In genomic region chr1:94306521-94306920, GRCh38 we compare ENCODE assay signal across 23 cellular contexts.
A peak's percentile ranks its signal among the peaks of the same experiment; 100 is the strongest.
DNase-seq lines count a peak whose midpoint lies in the region; ATAC-seq and TF ChIP-seq lines count a peak whose summit lies in the region.
"Had no signal": no experiment of that assay in that cellular context is flagged by ENCODE, and none has a peak within 500 bp of the region (broad histone marks: within the 10 kb centered on the region; RNA-seq: fewer than 3 reads in every experiment).

No MANE protein-coding gene starts in this region.

- H3K36me3 Mint-ChIP-seq in GM23338 (ENCODE audit: low read depth) (no peaks in the 10 kb centered on the region), chondrocyte (ENCODE audit: low read depth) (no peaks in the 10 kb centered on the region), osteocyte (ENCODE audit: unreplicated experiment) (no peaks in the 10 kb centered on the region)
- H3K36me3 Mint-ChIP-seq: CD8-positive, alpha-beta memory T cell had no signal

- H3K79me2 ChIP-seq in GM23338 (replicated peaks; ENCODE audit: insufficient read depth), result no peaks in the 10 kb centered on the region

- peaks cover 5% of the 10 kb centered on the region for H3K27me3 Mint-ChIP-seq in GM23338 (ENCODE audit: insufficient read depth, low read depth, poor library complexity)
- no peaks in the 10 kb centered on the region for H3K27me3 Mint-ChIP-seq in chondrocyte (ENCODE audit: low read depth)
- H3K27me3 Mint-ChIP-seq in osteocyte (ENCODE audit: unreplicated experiment), result no peaks in the 10 kb centered on the region

- H3K4me3 Mint-ChIP-seq in GM23338 (no peak overlapping the region), chondrocyte (ENCODE audit: unreplicated experiment) (no peak overlapping the region), osteocyte (ENCODE audit: unreplicated experiment) (no peak overlapping the region)
- H3K4me3 Mint-ChIP-seq: CD14-positive monocyte; CD4-positive, alpha-beta T cell; CD8-positive, alpha-beta memory T cell had no signal

- H3K4me1 ChIP-seq in GM23338 (ENCODE audit: insufficient read depth), result no peaks in the 10 kb centered on the region
- H3K4me1 ChIP-seq: BE2C had no signal

- TF ChIP-seq CTCF in GM23338 (conservative IDR thresholded peaks at IDR 0.05; ENCODE audit: low read depth in 2 of 2) (no peak), chondrocyte (IDR thresholded peaks at IDR 0.05) (no peak), osteocyte (IDR thresholded peaks at IDR 0.05) (no peak)

- H4K20me1 ChIP-seq in GM23338 (replicated peaks; ENCODE audit: insufficient read depth), result no peaks in the 10 kb centered on the region
- H4K20me1 ChIP-seq: BLaER1 treated with 17β-estradiol and CSF1 and Interleukin-3, amounts not matched to agents 10 nM and 100 nM had no signal

- H3K4me2 ChIP-seq in GM23338, result no peak overlapping the region
- H3K4me2 ChIP-seq: A549; BLaER1 treated with 17β-estradiol and CSF1 and Interleukin-3, amounts not matched to agents 10 nM and 100 nM had no signal

- H3K4me3 ChIP-seq in GM23338, result no peak overlapping the region
- H3K4me3 ChIP-seq: A549; BLaER1 treated with 17β-estradiol and CSF1 and Interleukin-3, amounts not matched to agents 10 nM and 100 nM; GM12878 had no signal

- no peak for DNase-seq in GM23338 (ENCODE audit: low spot score)
- no peak for DNase-seq in chondrocyte (ENCODE audit: low spot score)
- peak; percentile 54 for DNase-seq in fibroblast of peridontal ligament (ENCODE audit: extremely low read depth)
- no peak for DNase-seq in osteocyte (ENCODE audit: extremely low spot score, unreplicated experiment)
- no peak for DNase-seq in OCI-M2 (lab: John Stamatoyannopoulos, UW; ENCODE audit: unreplicated experiment)
- DNase-seq in mesenteric fat pad (ENCODE audit: low spot score), result no peak
- DNase-seq in NCI-H748 (lab: John Stamatoyannopoulos, UW; ENCODE audit: unreplicated experiment), result no peak
- DNase-seq: 8988T; ACHN; AML-193; BE2C; CD4-positive, alpha-beta T cell; CD8-positive, alpha-beta memory T cell; DMS 273 treated with DMSO at 0.1 percent for 48 hours; DMS79; EL; GDM1; H7; HCEC 1CT had no signal

- no peaks in the 10 kb centered on the region for H3K9me3 Mint-ChIP-seq in GM23338
- no peaks in the 10 kb centered on the region for H3K9me3 Mint-ChIP-seq in chondrocyte (ENCODE audit: low read depth)
- no peaks in the 10 kb centered on the region for H3K9me3 Mint-ChIP-seq in osteocyte (ENCODE audit: unreplicated experiment)
- H3K9me3 Mint-ChIP-seq: CD4-positive, alpha-beta T cell had no signal

- no peak overlapping the region for H3K27ac ChIP-seq in GM23338 (ENCODE audit: low read depth)
- H3K27ac ChIP-seq: A549; BLaER1 treated with 17β-estradiol and CSF1 and Interleukin-3, amounts not matched to agents 10 nM and 100 nM had no signal

- H3K27ac Mint-ChIP-seq in GM23338 (no peak overlapping the region), chondrocyte (ENCODE audit: unreplicated experiment) (peak overlapping the region; percentile 30), osteocyte (ENCODE audit: unreplicated experiment) (peak overlapping the region; percentile 64)
- H3K27ac Mint-ChIP-seq: CD4-positive, alpha-beta T cell; CD8-positive, alpha-beta memory T cell had no signal

- H3F3A ChIP-seq in GM23338 (replicated peaks; ENCODE audit: low read depth), result no peaks in the 10 kb centered on the region

- H2AFZ ChIP-seq in GM23338, result 0 out of 2 replicates have a peak overlapping the region, but pooled peaks have one; percentile 63

- H3K36me3 ChIP-seq in GM23338 (ENCODE audit: insufficient read depth), result no peaks in the 10 kb centered on the region
- H3K36me3 ChIP-seq: BE2C; BLaER1 treated with 17β-estradiol and CSF1 and Interleukin-3, amounts not matched to agents 10 nM and 100 nM had no signal

- H3K4me1 Mint-ChIP-seq in GM23338 (no peaks in the 10 kb centered on the region), chondrocyte (ENCODE audit: low read depth) (peaks cover 40% of the 10 kb centered on the region), osteocyte (ENCODE audit: unreplicated experiment) (peaks cover 30% of the 10 kb centered on the region)
- H3K4me1 Mint-ChIP-seq: CD8-positive, alpha-beta memory T cell had no signal

- no peaks in the 10 kb centered on the region for H3K27me3 ChIP-seq in GM23338 (ENCODE audit: insufficient read depth)
- H3K27me3 ChIP-seq: BE2C; BLaER1 treated with 17β-estradiol and CSF1 and Interleukin-3, amounts not matched to agents 10 nM and 100 nM had no signal

- no peak for ATAC-seq in GM23338
- ATAC-seq: A549, GM12878 had no signal

- H3K9me2 ChIP-seq in GM23338 (ENCODE audit: insufficient read depth), result peaks cover 18% of the 10 kb centered on the region

TF ChIP-seq in GM23338, 12 proteins besides CTCF, POLR2A, EP300 and RAD21 (continues in another document):
- no peak for TF ChIP-seq STAT1 (IDR thresholded peaks at IDR 0.05; ENCODE audit: unreplicated experiment)
- TF ChIP-seq ZNF462 (CRISPR knock-in tag; IDR thresholded peaks at IDR 0.05), result no peak
